ENCODE assay signal across 8 cellular contexts in genomic region chr4:92303621-92304027, GRCh38. TPM values are rescaled to one million over a fixed set of nuclear protein-coding genes. Genes with fewer than 3 reads are reported as not detected.
A peak's percentile ranks its signal among the peaks of the same experiment; 100 is the strongest.
DNase-seq lines count a peak whose midpoint lies in the region; ATAC-seq, FAIRE-seq and TF ChIP-seq lines count a peak whose summit lies in the region.

Gene GRID2 (plus strand): TSS chr4:92303966.

- no peak for ATAC-seq in HG03097 (IDR thresholded peaks at IDR 0.05; ENCODE audit: low FRiP score, unreplicated experiment)

- no peaks in the 10 kb centered on the region for H3K4me1 ChIP-seq in osteoblast (ENCODE audit: insufficient read depth, low read length)

- peak within 1 kb of the TSS; percentile 58 for H3K4me2 ChIP-seq in osteoblast (ENCODE audit: insufficient read depth, low read length)

- H3K4me3 ChIP-seq in fibroblast of pulmonary artery (replicated peaks; ENCODE audit: low read depth, low read length) = peak within 1 kb of the TSS; percentile 53
- peak within 1 kb of the TSS; percentile 19 for H3K4me3 ChIP-seq in osteoblast (ENCODE audit: insufficient read depth, low read length)

- peaks cover 44% of the 10 kb centered on the region for H3K27me3 ChIP-seq in osteoblast (ENCODE audit: insufficient read depth, low read length)

- FAIRE-seq in GM19239 (lab: Jason Lieb, UNC) = no peak

- no peak within 1 kb of the TSS for H3K27ac ChIP-seq in osteoblast (ENCODE audit: low read depth, low read length)

- peak; percentile 43 for DNase-seq in DMS79 (lab: John Stamatoyannopoulos, UW)
- DNase-seq in NCI-H524 treated with DMSO at 0.1 percent for 48 hours (lab: John Stamatoyannopoulos, UW) = peak; percentile 57
- DNase-seq in fibroblast of pulmonary artery (ENCODE audit: low read depth) = peak; percentile 38
- DNase-seq in osteoblast (ENCODE audit: insufficient read length, low spot score, missing footprints) = peak; percentile 71
- DNase-seq in GM19239 (ENCODE audit: insufficient read length, low spot score) = no peak
- DNase-seq in RKO (ENCODE audit: low spot score) = no peak
- no peak for DNase-seq in HuH-7.5 (ENCODE audit: low spot score)

- TF ChIP-seq CTCF in fibroblast of pulmonary artery (IDR thresholded peaks at IDR 0.05; ENCODE audit: low read length, missing control alignments) (peak; percentile 26), osteoblast (IDR thresholded peaks at IDR 0.05; ENCODE audit: extremely low read depth, low read depth, low read length) (no peak)

- no peaks in the 10 kb centered on the region for H3K36me3 ChIP-seq in osteoblast (ENCODE audit: insufficient read depth, low read length)

- no peaks in the 10 kb centered on the region for H4K20me1 ChIP-seq in osteoblast (ENCODE audit: insufficient read depth, low read length)

- no peaks in the 10 kb centered on the region for H3K9me3 ChIP-seq in osteoblast (ENCODE audit: low read depth, low read length)

- H3K79me2 ChIP-seq in osteoblast (ENCODE audit: insufficient read depth, low read length) = no peaks in the 10 kb centered on the region

- H2AFZ ChIP-seq in osteoblast (ENCODE audit: low read length) = peak within 1 kb of the TSS; percentile 22

RNA-seq across cellular contexts. Expression of gene GRID2, which starts in this region (rescaled TPM):
- total RNA-seq in osteoblast = not detected in 2 replicates

Comparison
In these comparisons a context has a peak if more than half of its experiments do, and no peak if none do; other contexts are left out.
1. Peak in DNase-seq, H3K4me3 ChIP-seq and H3K4me2 ChIP-seq in osteoblast; RNA of the gene not detected or under 1 TPM.
2. DNase-seq: peak in DMS79 (single experiment), NCI-H524 treated with DMSO at 0.1 percent for 48 hours (single experiment) and fibroblast of pulmonary artery (single experiment); none in GM19239 (single experiment), RKO (single experiment) and HuH-7.5 (single experiment).